2 cellular contexts compared by ENCODE assay signal in the genomic region with DNA sequence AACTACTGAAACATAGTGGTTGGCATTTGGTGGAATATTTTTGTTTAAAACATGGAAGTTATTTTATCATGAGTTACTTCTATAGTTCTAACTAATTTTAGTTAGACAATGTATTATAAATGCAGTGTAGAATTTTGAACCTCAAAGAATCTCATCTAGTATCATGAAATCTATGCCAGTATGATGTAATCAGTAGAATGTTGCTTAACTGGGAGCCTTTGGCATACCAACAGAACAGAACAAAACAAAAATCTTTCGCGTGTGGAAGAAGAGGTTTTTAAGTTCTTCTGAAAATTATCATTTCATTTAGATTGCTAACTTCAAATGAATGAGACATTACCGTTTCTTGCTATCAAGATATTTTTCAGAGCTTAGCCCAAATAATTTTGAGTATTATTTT.
TF ChIP-seq lines count a peak whose summit lies in the region.

No MANE protein-coding gene starts in this region.

TF ChIP-seq in K562, 482 proteins besides CTCF, POLR2A, EP300 and RAD21 (continued from another document):
- no peak for TF ChIP-seq EP400 (IDR thresholded peaks at IDR 0.05)

TF ChIP-seq in SK-N-SH treated with all-trans-retinoic acid at 6 μM for 48 hours, 23 proteins besides CTCF, POLR2A, EP300 and RAD21:
- TF ChIP-seq, protein P1, sequence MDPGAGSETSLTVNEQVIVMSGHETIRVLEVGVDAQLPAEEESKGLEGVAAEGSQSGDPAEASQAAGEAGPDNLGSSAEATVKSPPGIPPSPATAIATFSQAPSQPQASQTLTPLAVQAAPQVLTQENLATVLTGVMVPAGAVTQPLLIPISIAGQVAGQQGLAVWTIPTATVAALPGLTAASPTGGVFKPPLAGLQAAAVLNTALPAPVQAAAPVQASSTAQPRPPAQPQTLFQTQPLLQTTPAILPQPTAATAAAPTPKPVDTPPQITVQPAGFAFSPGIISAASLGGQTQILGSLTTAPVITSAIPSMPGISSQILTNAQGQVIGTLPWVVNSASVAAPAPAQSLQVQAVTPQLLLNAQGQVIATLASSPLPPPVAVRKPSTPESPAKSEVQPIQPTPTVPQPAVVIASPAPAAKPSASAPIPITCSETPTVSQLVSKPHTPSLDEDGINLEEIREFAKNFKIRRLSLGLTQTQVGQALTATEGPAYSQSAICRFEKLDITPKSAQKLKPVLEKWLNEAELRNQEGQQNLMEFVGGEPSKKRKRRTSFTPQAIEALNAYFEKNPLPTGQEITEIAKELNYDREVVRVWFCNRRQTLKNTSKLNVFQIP (CRISPR knock-in tag; IDR thresholded peaks at IDR 0.05; ENCODE audit: borderline replicate concordance, low read depth): no peak
- TF ChIP-seq ZC3H10 (CRISPR knock-in tag; IDR thresholded peaks at IDR 0.05) (no peak), TOX (CRISPR knock-in tag; IDR thresholded peaks at IDR 0.05; ENCODE audit: borderline replicate concordance) (no peak), SNAI2 (CRISPR knock-in tag; IDR thresholded peaks at IDR 0.05) (no peak), ESRRG (CRISPR knock-in tag; IDR thresholded peaks at IDR 0.05) (no peak), BACH2 (CRISPR knock-in tag; IDR thresholded peaks at IDR 0.05; ENCODE audit: borderline replicate concordance) (no peak), ZNF565 (CRISPR knock-in tag; conservative IDR thresholded peaks at IDR 0.05; ENCODE audit: low read depth) (no peak), GLIS3 (CRISPR knock-in tag; IDR thresholded peaks at IDR 0.05) (no peak)
- TF ChIP-seq, protein P2, sequence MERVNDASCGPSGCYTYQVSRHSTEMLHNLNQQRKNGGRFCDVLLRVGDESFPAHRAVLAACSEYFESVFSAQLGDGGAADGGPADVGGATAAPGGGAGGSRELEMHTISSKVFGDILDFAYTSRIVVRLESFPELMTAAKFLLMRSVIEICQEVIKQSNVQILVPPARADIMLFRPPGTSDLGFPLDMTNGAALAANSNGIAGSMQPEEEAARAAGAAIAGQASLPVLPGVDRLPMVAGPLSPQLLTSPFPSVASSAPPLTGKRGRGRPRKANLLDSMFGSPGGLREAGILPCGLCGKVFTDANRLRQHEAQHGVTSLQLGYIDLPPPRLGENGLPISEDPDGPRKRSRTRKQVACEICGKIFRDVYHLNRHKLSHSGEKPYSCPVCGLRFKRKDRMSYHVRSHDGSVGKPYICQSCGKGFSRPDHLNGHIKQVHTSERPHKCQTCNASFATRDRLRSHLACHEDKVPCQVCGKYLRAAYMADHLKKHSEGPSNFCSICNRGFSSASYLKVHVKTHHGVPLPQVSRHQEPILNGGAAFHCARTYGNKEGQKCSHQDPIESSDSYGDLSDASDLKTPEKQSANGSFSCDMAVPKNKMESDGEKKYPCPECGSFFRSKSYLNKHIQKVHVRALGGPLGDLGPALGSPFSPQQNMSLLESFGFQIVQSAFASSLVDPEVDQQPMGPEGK (CRISPR knock-in tag; IDR thresholded peaks at IDR 0.05; ENCODE audit: borderline replicate concordance): no peak
